Comparison of ENCODE assay signal across 9 cellular contexts in genomic region chr16:83878838-83879237, GRCh38. TPM values are rescaled to one million over a fixed set of nuclear protein-coding genes. Genes with fewer than 3 reads are reported as not detected.
DNase-seq lines count a peak whose midpoint lies in the region; ATAC-seq, FAIRE-seq and TF ChIP-seq lines count a peak whose summit lies in the region.
"Had no signal": no experiment of that assay in that cellular context is flagged by ENCODE, and none has a peak within 500 bp of the region (broad histone marks: within the 10 kb centered on the region; RNA-seq: fewer than 3 reads in every experiment).

No MANE protein-coding gene starts in this region.

- H3K4me2 ChIP-seq in GM12878 (ENCODE audit: control insufficient read depth, insufficient read depth): no peak overlapping the region

- CTCF ChIA-PET in BJ (lab: Yijun Ruan, JAX) (no interaction called here), GM12878 (lab: Yijun Ruan, JAX) (no interaction called here)

- no TSS peak for BruUV-seq in GM12878 (replicated peaks; lab: Mats Ljungman, UMichigan)

- peaks cover 9% of the 10 kb centered on the region for H3K27me3 ChIP-seq in BJ (ENCODE audit: control insufficient read depth, insufficient read depth, low read length)
- no peaks in the 10 kb centered on the region; a peak in 1 of 4 replicates for H3K27me3 ChIP-seq in GM12878 (replicated peaks in 1 of 2; ENCODE audit: control insufficient read depth in 2 of 2, insufficient read depth in 2 of 2, low read length in 1 of 2)

- H3K36me3 ChIP-seq in BJ (ENCODE audit: control insufficient read depth, insufficient read depth, low read length): no peaks in the 10 kb centered on the region
- H3K36me3 ChIP-seq in GM12878 (ENCODE audit: control insufficient read depth in 2 of 2, insufficient read depth in 2 of 2, low read length in 1 of 2): no peaks in the 10 kb centered on the region

- no peak for FAIRE-seq in GM12878 (lab: Jason Lieb, UNC)

- TF ChIP-seq POLR2A in GM12878 (IDR thresholded peaks at IDR 0.05; ENCODE audit: low read depth, low read length): no peak

- intact Hi-C loops in GM12878 (cut with micrococcal nuclease; ENCODE audit: unreplicated experiment): no loop called here

- DNase-seq in BJ (ENCODE audit: low read depth) (no peak), LoVo (ENCODE audit: low spot score) (peak; percentile 53), GM12878 (ENCODE audit: low read depth, low spot score) (no peak), lung microvascular endothelial cell (ENCODE audit: low read depth in 2 of 2) (peak; percentile 61 to 69)
- no peak for DNase-seq in activated CD8-positive, alpha-beta memory T cell treated with anti-CD3 and anti-CD28 coated beads for 24 hours

- WGBS in GM12878 (ENCODE audit: insufficient coverage, insufficient replicate concordance, low lambda C conversion rate, missing lambda C conversion rate): under 1% methylated on average over 6 of the region's 6 CpGs

- H3K9ac ChIP-seq in GM12878 (ENCODE audit: control insufficient read depth, insufficient read depth, low read length): no peak overlapping the region

- H3K79me2 ChIP-seq in GM12878 (ENCODE audit: control insufficient read depth, insufficient read depth, low read length): no peaks in the 10 kb centered on the region

- TF ChIP-seq CTCF in BJ (IDR thresholded peaks at IDR 0.05; ENCODE audit: insufficient read depth, low read depth, low read length): peak; percentile 65
- TF ChIP-seq CTCF in GM12878 (IDR thresholded peaks at IDR 0.05 in 2 of 3, conservative IDR thresholded peaks at IDR 0.05 in 1 of 3; ENCODE audit: control insufficient read depth in 2 of 3, extremely low read depth in 1 of 3, insufficient read depth in 1 of 3, low read depth in 3 of 3, low read length in 3 of 3): peak in 1 of 3 experiments; percentile 14; a peak in 2 of 6 replicates

- POLR2A ChIA-PET in BJ (lab: Charles Lee) (no interaction called here), GM12878 (lab: Charles Lee) (no interaction called here)

- H3K27ac ChIP-seq in GM12878 (ENCODE audit: control insufficient read depth, insufficient read depth): no peak overlapping the region
- H3K27ac ChIP-seq: epithelial cell of prostate had no signal

- SMC1A ChIA-PET in GM12878 (lab: Charles Lee; ENCODE audit: uncharacterized antibody, unreplicated experiment): no interaction called here

- no peak overlapping the region for H2AFZ ChIP-seq in GM12878 (ENCODE audit: control insufficient read depth, low read depth, low read length)

- no peak overlapping the region for H3K4me3 ChIP-seq in BJ (ENCODE audit: low read depth, low read length)
- no peak overlapping the region for H3K4me3 ChIP-seq in GM12878

- H3K9me3 ChIP-seq in GM12878 (replicated peaks; ENCODE audit: control insufficient read depth, insufficient read depth, low read length): no peaks in the 10 kb centered on the region

- H3K4me1 ChIP-seq in GM12878 (ENCODE audit: control insufficient read depth, insufficient read depth, low read length): no peaks in the 10 kb centered on the region

- RAD21 ChIA-PET in GM12878 (lab: Charles Lee; ENCODE audit: unreplicated experiment): no interaction called here

- no peak for TF ChIP-seq EP300 in GM12878 (IDR thresholded peaks at IDR 0.05; ENCODE audit: borderline replicate concordance in 1 of 2, control insufficient read depth in 1 of 2, low read depth in 2 of 2, low read length in 2 of 2)

- H4K20me1 ChIP-seq in GM12878 (ENCODE audit: control insufficient read depth, insufficient read depth): no peaks in the 10 kb centered on the region

- ATAC-seq in GM12878 (no peak), GM21528 (IDR thresholded peaks at IDR 0.05; ENCODE audit: low FRiP score, unreplicated experiment) (no peak), HG02870 (IDR thresholded peaks at IDR 0.05; ENCODE audit: unreplicated experiment) (no peak), HG03571 (IDR thresholded peaks at IDR 0.05; ENCODE audit: unreplicated experiment) (no peak)

- peak; percentile 28; the same call in 1 of the 2 replicates for TF ChIP-seq RAD21 in GM12878 (IDR thresholded peaks at IDR 0.05; ENCODE audit: insufficient read depth, low read depth, low read length)

- in situ Hi-C loops in GM12878 (cut with MboI): no loop called here

TF ChIP-seq in GM12878, 131 proteins besides CTCF, POLR2A, EP300 and RAD21:
- no peak for TF ChIP-seq CHD4 (IDR thresholded peaks at IDR 0.05)
- TF ChIP-seq POU2F2 (IDR thresholded peaks at IDR 0.05; ENCODE audit: borderline replicate concordance, low read depth, low read length): no peak
- TF ChIP-seq BCLAF1 (IDR thresholded peaks at IDR 0.05): no peak

RNA-seq across cellular contexts. Expression of gene MLYCD, which starts 20.1 kb away (rescaled TPM):
- polyA plus RNA-seq in BJ (2011; rRNA removed) (2.1 and 2.6 TPM in 2 replicates), GM12878 (2011; rRNA removed) (0.80 and 0.89 TPM in 2 replicates), GM12878 (2014; fragmentation: Illumina TruSeq; extraction: Trizol) (0.93 and 1.3 TPM in 2 replicates), GM12878 (2014; fragmentation: Nextera tagmentation; extraction: Ambion mirVana) (under 1 TPM; 0.21 to 0.93 TPM), GM12878 (2014; rRNA removed) (2.2 and 2.7 TPM in 2 replicates), GM12878 (2016; fragmentation: Nextera tagmentation; extraction: Ambion mirVana) (1 to 10 TPM in 1 of 2 experiments, under 1 TPM in 1; 0.63 to 2.8 TPM)
- polyA minus RNA-seq in BJ (2011; rRNA and poly(A)+ RNA removed): 4.9 and 7.5 TPM in 2 replicates
- total RNA-seq in GM12878 (2013; cell fraction: nucleolus; rRNA removed): 2.5 and 2.7 TPM in 2 replicates
- total RNA-seq in GM12878 (2014; rRNA removed) (2.4 and 2.7 TPM in 2 replicates), GM12878 (2014; rRNA removed; fragmentation: Illumina TruSeq; extraction: Trizol) (1.7 and 2.1 TPM in 2 replicates), GM12878 (2021) (3.6 and 3.7 TPM in 2 replicates), lung microvascular endothelial cell (1.7 and 3.6 TPM in 2 replicates)
- 0.89 TPM for polyA plus RNA-seq in GM12878 (2011; ENCODE audit: low read depth)
- polyA plus RNA-seq in GM12878 (2011; cell fraction: cytosol; rRNA removed): 0.76 and 1.0 TPM in 2 replicates
- 2.1 and 2.5 TPM in 2 replicates for polyA plus RNA-seq in GM12878 (2011; cell fraction: nucleus; rRNA removed)
- polyA plus RNA-seq in GM12878 (2012): 1.7 TPM in 2 replicates
- 2.1 and 3.2 TPM in 2 replicates for polyA minus RNA-seq in GM12878 (2011; rRNA and poly(A)+ RNA removed)
- polyA minus RNA-seq in GM12878 (2011; cell fraction: cytosol; rRNA and poly(A)+ RNA removed): 0.31 and 0.40 TPM in 2 replicates
- polyA minus RNA-seq in GM12878 (2011; cell fraction: nucleus; rRNA and poly(A)+ RNA removed): 1.9 and 3.2 TPM in 2 replicates

Comparison
In these comparisons a context has a peak if more than half of its experiments do, and no peak if none do; other contexts are left out.
1. DNase-seq: peak in LoVo (single experiment) and lung microvascular endothelial cell (2 of 2); none in BJ (single experiment), GM12878 (single experiment) and activated CD8-positive, alpha-beta memory T cell treated with anti-CD3 and anti-CD28 coated beads for 24 hours (single experiment).